18 cellular contexts compared by ENCODE assay signal in genomic region chr7:140453273-140453672, GRCh38. TPM values are rescaled to one million over a fixed set of nuclear protein-coding genes. Genes with fewer than 3 reads are reported as not detected.
"Had no signal": no experiment of that assay in that cellular context is flagged by ENCODE, and none has a peak within 500 bp of the region (broad histone marks: within the 10 kb centered on the region; RNA-seq: fewer than 3 reads in every experiment).

No MANE protein-coding gene starts in this region.

- H3K27ac ChIP-seq: hepatocyte, neutrophil, SK-N-MC had no signal

- H2AFZ ChIP-seq: hepatocyte had no signal

- FAIRE-seq: astrocyte, bronchial epithelial cell, endometrium had no signal

- H3K9me3 ChIP-seq: neutrophil had no signal

- H3K4me2 ChIP-seq: hepatocyte had no signal

- H3K4me3 Mint-ChIP-seq: naive thymus-derived CD8-positive, alpha-beta T cell; T-cell had no signal

- H3K4me3 ChIP-seq: hepatocyte, SK-N-MC had no signal

- ATAC-seq: left lobe of liver; naive thymus-derived CD8-positive, alpha-beta T cell; T-cell had no signal

- H3K27me3 ChIP-seq: hepatocyte, neutrophil had no signal

- H3K9me3 Mint-ChIP-seq: naive thymus-derived CD8-positive, alpha-beta T cell; T-cell had no signal

- DNase-seq: activated CD8-positive, alpha-beta memory T cell treated with anti-CD3 and anti-CD28 coated beads, Interleukin-2, amount 50 U/mL, for 48 hours; activated naive CD4-positive, alpha-beta T cell treated with Interleukin-2 at 50 U/mL for 16 hours; islet precursor cell; mammary epithelial cell; naive thymus-derived CD8-positive, alpha-beta T cell; retina; stimulated activated naive CD4-positive, alpha-beta T cell; T-cell; T1000; trophoblast cell had no signal

- H3K27me3 Mint-ChIP-seq: naive thymus-derived CD8-positive, alpha-beta T cell; T-cell had no signal

RNA-seq across cellular contexts. Expression of gene RAB19, which starts 49.4 kb away (rescaled TPM):
- total RNA-seq: astrocyte, bronchial epithelial cell, glomerular endothelial cell, left lobe of liver had no signal
